ENCODE assay signal across 1 cellular context in the genomic region with DNA sequence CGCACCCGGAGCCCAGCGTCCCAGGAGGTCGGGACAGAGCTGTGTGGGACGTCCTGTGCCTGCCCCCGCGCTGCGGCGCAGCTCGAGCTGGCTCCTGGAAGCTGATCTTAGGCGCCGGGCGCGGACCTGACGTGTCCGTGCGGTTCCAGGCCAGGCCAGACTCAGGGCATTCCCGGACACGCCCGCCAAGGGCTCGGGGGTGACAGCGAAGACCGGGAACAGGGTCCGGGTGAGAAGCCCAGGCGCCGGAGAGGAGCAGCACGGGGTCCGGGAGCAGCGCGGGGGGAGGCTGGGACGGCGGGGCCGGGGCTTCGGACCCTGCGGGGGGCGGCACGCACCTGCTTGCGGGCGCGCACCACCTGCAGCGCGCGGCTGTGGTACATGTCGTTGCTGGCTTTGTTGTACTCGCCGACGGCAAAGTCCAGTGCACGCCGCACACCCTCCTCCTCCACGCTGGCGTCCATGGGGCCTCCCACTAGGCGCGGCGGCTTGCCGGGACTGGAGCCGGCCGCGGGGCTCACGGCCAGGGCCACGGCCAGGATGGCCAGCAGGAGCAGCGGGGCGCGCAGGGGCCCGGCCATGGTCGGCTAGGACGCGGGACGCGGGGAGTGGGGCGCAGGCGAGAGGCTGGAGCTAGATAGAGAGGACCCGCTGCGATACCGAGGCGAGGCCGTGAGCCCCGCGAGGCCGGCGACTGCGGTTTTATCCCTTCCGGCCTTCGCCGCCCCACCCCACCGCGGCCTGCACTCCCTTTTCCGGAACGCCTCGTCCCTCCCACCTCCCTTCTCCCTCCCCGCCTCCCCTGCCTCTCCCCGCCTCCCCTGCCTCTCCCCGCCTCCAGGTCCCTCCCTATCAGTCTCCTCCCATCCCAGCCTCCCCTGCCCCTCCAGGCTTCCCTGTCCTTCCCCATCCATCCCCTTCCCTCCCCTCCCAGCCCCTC.
TF ChIP-seq lines count a peak whose summit lies in the region.

A gene with protein sequence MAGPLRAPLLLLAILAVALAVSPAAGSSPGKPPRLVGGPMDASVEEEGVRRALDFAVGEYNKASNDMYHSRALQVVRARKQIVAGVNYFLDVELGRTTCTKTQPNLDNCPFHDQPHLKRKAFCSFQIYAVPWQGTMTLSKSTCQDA (minus strand): TSS at position 674 of the 940 bp plus-strand sequence. CDS start 93 bp downstream, at position 581.

TF ChIP-seq in HepG2, 621 proteins besides CTCF, POLR2A, EP300 and RAD21 (continued from another document and continues in another):
- TF ChIP-seq, protein P1, sequence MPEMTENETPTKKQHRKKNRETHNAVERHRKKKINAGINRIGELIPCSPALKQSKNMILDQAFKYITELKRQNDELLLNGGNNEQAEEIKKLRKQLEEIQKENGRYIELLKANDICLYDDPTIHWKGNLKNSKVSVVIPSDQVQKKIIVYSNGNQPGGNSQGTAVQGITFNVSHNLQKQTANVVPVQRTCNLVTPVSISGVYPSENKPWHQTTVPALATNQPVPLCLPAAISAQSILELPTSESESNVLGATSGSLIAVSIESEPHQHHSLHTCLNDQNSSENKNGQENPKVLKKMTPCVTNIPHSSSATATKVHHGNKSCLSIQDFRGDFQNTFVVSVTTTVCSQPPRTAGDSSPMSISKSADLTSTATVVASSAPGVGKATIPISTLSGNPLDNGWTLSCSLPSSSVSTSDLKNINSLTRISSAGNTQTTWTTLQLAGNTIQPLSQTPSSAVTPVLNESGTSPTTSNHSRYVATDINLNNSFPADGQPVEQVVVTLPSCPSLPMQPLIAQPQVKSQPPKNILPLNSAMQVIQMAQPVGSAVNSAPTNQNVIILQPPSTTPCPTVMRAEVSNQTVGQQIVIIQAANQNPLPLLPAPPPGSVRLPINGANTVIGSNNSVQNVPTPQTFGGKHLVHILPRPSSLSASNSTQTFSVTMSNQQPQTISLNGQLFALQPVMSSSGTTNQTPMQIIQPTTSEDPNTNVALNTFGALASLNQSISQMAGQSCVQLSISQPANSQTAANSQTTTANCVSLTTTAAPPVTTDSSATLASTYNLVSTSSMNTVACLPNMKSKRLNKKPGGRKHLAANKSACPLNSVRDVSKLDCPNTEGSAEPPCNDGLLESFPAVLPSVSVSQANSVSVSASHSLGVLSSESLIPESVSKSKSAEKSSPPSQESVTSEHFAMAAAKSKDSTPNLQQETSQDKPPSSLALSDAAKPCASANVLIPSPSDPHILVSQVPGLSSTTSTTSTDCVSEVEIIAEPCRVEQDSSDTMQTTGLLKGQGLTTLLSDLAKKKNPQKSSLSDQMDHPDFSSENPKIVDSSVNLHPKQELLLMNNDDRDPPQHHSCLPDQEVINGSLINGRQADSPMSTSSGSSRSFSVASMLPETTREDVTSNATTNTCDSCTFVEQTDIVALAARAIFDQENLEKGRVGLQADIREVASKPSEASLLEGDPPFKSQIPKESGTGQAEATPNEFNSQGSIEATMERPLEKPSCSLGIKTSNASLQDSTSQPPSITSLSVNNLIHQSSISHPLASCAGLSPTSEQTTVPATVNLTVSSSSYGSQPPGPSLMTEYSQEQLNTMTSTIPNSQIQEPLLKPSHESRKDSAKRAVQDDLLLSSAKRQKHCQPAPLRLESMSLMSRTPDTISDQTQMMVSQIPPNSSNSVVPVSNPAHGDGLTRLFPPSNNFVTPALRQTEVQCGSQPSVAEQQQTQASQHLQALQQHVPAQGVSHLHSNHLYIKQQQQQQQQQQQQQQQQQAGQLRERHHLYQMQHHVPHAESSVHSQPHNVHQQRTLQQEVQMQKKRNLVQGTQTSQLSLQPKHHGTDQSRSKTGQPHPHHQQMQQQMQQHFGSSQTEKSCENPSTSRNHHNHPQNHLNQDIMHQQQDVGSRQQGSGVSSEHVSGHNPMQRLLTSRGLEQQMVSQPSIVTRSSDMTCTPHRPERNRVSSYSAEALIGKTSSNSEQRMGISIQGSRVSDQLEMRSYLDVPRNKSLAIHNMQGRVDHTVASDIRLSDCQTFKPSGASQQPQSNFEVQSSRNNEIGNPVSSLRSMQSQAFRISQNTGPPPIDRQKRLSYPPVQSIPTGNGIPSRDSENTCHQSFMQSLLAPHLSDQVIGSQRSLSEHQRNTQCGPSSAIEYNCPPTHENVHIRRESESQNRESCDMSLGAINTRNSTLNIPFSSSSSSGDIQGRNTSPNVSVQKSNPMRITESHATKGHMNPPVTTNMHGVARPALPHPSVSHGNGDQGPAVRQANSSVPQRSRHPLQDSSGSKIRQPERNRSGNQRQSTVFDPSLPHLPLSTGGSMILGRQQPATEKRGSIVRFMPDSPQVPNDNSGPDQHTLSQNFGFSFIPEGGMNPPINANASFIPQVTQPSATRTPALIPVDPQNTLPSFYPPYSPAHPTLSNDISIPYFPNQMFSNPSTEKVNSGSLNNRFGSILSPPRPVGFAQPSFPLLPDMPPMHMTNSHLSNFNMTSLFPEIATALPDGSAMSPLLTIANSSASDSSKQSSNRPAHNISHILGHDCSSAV (CRISPR knock-in tag; IDR thresholded peaks at IDR 0.05; ENCODE audit: borderline replicate concordance), result peak; percentile 61; the same call in 1 of the 2 replicates
- no peak for TF ChIP-seq FOXP1 (IDR thresholded peaks at IDR 0.05)
- TF ChIP-seq FOXP1 (CRISPR knock-in tag; IDR thresholded peaks at IDR 0.05), result no peak; the same call in 1 of the 2 replicates
- TF ChIP-seq KDM5B (CRISPR knock-in tag; IDR thresholded peaks at IDR 0.05; ENCODE audit: borderline replicate concordance), result peak; percentile 99
- peak; percentile 95; the same call in 1 of the 2 replicates for TF ChIP-seq EEA1 (CRISPR knock-in tag; IDR thresholded peaks at IDR 0.05; ENCODE audit: borderline replicate concordance)
- peak; percentile 55; the same call in 1 of the 2 replicates for TF ChIP-seq SIX4 (CRISPR knock-in tag; IDR thresholded peaks at IDR 0.05)
- TF ChIP-seq ZNF430 (CRISPR knock-in tag; IDR thresholded peaks at IDR 0.05), result peak; percentile 81
- TF ChIP-seq, protein P2, sequence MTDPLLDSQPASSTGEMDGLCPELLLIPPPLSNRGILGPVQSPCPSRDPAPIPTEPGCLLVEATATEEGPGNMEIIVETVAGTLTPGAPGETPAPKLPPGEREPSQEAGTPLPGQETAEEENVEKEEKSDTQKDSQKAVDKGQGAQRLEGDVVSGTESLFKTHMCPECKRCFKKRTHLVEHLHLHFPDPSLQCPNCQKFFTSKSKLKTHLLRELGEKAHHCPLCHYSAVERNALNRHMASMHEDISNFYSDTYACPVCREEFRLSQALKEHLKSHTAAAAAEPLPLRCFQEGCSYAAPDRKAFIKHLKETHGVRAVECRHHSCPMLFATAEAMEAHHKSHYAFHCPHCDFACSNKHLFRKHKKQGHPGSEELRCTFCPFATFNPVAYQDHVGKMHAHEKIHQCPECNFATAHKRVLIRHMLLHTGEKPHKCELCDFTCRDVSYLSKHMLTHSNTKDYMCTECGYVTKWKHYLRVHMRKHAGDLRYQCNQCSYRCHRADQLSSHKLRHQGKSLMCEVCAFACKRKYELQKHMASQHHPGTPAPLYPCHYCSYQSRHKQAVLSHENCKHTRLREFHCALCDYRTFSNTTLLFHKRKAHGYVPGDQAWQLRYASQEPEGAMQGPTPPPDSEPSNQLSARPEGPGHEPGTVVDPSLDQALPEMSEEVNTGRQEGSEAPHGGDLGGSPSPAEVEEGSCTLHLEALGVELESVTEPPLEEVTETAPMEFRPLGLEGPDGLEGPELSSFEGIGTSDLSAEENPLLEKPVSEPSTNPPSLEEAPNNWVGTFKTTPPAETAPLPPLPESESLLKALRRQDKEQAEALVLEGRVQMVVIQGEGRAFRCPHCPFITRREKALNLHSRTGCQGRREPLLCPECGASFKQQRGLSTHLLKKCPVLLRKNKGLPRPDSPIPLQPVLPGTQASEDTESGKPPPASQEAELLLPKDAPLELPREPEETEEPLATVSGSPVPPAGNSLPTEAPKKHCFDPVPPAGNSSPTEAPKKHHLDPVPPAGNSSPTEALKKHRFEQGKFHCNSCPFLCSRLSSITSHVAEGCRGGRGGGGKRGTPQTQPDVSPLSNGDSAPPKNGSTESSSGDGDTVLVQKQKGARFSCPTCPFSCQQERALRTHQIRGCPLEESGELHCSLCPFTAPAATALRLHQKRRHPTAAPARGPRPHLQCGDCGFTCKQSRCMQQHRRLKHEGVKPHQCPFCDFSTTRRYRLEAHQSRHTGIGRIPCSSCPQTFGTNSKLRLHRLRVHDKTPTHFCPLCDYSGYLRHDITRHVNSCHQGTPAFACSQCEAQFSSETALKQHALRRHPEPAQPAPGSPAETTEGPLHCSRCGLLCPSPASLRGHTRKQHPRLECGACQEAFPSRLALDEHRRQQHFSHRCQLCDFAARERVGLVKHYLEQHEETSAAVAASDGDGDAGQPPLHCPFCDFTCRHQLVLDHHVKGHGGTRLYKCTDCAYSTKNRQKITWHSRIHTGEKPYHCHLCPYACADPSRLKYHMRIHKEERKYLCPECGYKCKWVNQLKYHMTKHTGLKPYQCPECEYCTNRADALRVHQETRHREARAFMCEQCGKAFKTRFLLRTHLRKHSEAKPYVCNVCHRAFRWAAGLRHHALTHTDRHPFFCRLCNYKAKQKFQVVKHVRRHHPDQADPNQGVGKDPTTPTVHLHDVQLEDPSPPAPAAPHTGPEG (CRISPR knock-in tag; IDR thresholded peaks at IDR 0.05), result peak; percentile 92
- TF ChIP-seq KMT2A (CRISPR knock-in tag; IDR thresholded peaks at IDR 0.05), result peak; percentile 87
- TF ChIP-seq ZNF724P (CRISPR knock-in tag; IDR thresholded peaks at IDR 0.05; ENCODE audit: borderline replicate concordance), result peak; percentile 92; the same call in 1 of the 2 replicates
- TF ChIP-seq CBFB (CRISPR knock-in tag; IDR thresholded peaks at IDR 0.05), result peak; percentile 95
- TF ChIP-seq TCF7L2 (IDR thresholded peaks at IDR 0.05; ENCODE audit: low read depth, low read length), result no peak
- TF ChIP-seq, protein P3, sequence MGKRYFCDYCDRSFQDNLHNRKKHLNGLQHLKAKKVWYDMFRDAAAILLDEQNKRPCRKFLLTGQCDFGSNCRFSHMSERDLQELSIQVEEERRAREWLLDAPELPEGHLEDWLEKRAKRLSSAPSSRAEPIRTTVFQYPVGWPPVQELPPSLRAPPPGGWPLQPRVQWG (CRISPR knock-in tag; IDR thresholded peaks at IDR 0.05; ENCODE audit: borderline replicate concordance, low read depth), result no peak
- TF ChIP-seq, protein P4, sequence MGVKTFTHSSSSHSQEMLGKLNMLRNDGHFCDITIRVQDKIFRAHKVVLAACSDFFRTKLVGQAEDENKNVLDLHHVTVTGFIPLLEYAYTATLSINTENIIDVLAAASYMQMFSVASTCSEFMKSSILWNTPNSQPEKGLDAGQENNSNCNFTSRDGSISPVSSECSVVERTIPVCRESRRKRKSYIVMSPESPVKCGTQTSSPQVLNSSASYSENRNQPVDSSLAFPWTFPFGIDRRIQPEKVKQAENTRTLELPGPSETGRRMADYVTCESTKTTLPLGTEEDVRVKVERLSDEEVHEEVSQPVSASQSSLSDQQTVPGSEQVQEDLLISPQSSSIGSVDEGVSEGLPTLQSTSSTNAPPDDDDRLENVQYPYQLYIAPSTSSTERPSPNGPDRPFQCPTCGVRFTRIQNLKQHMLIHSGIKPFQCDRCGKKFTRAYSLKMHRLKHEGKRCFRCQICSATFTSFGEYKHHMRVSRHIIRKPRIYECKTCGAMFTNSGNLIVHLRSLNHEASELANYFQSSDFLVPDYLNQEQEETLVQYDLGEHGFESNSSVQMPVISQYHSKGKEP (CRISPR knock-in tag; IDR thresholded peaks at IDR 0.05), result peak; percentile 64; the same call in 1 of the 2 replicates
- TF ChIP-seq, protein P5, sequence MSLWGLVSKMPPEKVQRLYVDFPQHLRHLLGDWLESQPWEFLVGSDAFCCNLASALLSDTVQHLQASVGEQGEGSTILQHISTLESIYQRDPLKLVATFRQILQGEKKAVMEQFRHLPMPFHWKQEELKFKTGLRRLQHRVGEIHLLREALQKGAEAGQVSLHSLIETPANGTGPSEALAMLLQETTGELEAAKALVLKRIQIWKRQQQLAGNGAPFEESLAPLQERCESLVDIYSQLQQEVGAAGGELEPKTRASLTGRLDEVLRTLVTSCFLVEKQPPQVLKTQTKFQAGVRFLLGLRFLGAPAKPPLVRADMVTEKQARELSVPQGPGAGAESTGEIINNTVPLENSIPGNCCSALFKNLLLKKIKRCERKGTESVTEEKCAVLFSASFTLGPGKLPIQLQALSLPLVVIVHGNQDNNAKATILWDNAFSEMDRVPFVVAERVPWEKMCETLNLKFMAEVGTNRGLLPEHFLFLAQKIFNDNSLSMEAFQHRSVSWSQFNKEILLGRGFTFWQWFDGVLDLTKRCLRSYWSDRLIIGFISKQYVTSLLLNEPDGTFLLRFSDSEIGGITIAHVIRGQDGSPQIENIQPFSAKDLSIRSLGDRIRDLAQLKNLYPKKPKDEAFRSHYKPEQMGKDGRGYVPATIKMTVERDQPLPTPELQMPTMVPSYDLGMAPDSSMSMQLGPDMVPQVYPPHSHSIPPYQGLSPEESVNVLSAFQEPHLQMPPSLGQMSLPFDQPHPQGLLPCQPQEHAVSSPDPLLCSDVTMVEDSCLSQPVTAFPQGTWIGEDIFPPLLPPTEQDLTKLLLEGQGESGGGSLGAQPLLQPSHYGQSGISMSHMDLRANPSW (CRISPR knock-in tag; IDR thresholded peaks at IDR 0.05; ENCODE audit: borderline replicate concordance), result no peak
- TF ChIP-seq ZNF766 (CRISPR knock-in tag; IDR thresholded peaks at IDR 0.05; ENCODE audit: borderline replicate concordance), result peak; percentile 94
- TF ChIP-seq KLF11 (CRISPR knock-in tag; IDR thresholded peaks at IDR 0.05), result no peak
- TF ChIP-seq, protein P6, sequence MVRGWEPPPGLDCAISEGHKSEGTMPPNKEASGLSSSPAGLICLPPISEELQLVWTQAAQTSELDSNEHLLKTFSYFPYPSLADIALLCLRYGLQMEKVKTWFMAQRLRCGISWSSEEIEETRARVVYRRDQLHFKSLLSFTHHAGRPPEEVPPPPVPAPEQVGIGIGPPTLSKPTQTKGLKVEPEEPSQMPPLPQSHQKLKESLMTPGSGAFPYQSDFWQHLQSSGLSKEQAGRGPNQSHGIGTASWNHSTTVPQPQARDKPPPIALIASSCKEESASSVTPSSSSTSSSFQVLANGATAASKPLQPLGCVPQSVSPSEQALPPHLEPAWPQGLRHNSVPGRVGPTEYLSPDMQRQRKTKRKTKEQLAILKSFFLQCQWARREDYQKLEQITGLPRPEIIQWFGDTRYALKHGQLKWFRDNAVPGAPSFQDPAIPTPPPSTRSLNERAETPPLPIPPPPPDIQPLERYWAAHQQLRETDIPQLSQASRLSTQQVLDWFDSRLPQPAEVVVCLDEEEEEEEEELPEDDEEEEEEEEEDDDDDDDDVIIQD (CRISPR knock-in tag; IDR thresholded peaks at IDR 0.05; ENCODE audit: low read depth), result 0 out of 2 replicates have a peak, but pooled peaks have one; percentile 17
- TF ChIP-seq HHEX (CRISPR knock-in tag; IDR thresholded peaks at IDR 0.05), result no peak
